2 cellular contexts compared by ENCODE assay signal in genomic region chr15:101786422-101786821, GRCh38. TPM values are rescaled to one million over a fixed set of nuclear protein-coding genes. Genes with fewer than 3 reads are reported as not detected.
"Had no signal": no experiment of that assay in that cellular context is flagged by ENCODE, and none has a peak within 500 bp of the region (broad histone marks: within the 10 kb centered on the region; RNA-seq: fewer than 3 reads in every experiment).

No MANE protein-coding gene starts in this region.

RNA-seq across cellular contexts. Expression of gene OR4F6, which starts 16.9 kb away (rescaled TPM):
- polyA plus RNA-seq: adrenal gland, aorta had no signal

RNA-seq across cellular contexts. Expression of gene OR4F15, which starts 25.6 kb away (rescaled TPM):
- polyA plus RNA-seq: adrenal gland, aorta had no signal
